ENCODE assay signal across 16 cellular contexts in the genomic region with DNA sequence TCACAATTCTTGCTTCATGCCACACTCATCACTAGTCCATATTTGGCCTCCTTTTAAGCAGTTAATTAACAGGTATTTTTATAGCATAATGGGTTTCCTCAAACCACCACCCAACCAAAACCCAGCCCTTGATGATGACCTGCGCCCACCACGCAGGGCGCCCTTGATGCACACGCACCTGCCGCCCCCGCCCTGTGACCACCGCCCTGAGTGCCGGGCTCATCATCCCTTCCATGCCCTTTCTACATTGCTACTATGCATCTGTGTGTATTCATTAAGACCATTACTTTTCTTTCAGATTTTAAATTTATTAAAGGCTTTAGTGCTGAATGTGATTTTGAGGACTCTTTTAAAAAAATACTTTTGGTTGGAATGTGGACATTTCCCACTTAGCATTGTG.
DNase-seq lines count a peak whose midpoint lies in the region; ATAC-seq and TF ChIP-seq lines count a peak whose summit lies in the region.
"Had no signal": no experiment of that assay in that cellular context is flagged by ENCODE, and none has a peak within 500 bp of the region (broad histone marks: within the 10 kb centered on the region; RNA-seq: fewer than 3 reads in every experiment).

No MANE protein-coding gene starts in this region.

- H3K4me3 Mint-ChIP-seq in T-helper 2 cell treated with Interferon-gamma antibody and Interleukin-4, amounts not matched to agents 5 μg/mL and 100 μg/mL, for 36 hours = no peak overlapping the region
- H3K4me3 Mint-ChIP-seq in activated naive CD8-positive, alpha-beta T cell treated with anti-CD3 and anti-CD28 coated beads for 36 hours = no peak overlapping the region
- H3K4me3 Mint-ChIP-seq in nephron (no peak overlapping the region), mesothelial cell of epicardium (no peak overlapping the region)

- no peak for ATAC-seq in GM19397 (IDR thresholded peaks at IDR 0.05; ENCODE audit: unreplicated experiment)
- ATAC-seq: A549, heart right ventricle, left ventricle myocardium superior had no signal

- TF ChIP-seq CTCF in nephron (IDR thresholded peaks at IDR 0.05; ENCODE audit: unreplicated experiment in 3 of 3) = no peak
- TF ChIP-seq CTCF in GM13976 (IDR thresholded peaks at IDR 0.05; ENCODE audit: borderline replicate concordance, control extremely low read depth, extremely low read depth, insufficient read depth, missing control alignments) = no peak
- no peak for TF ChIP-seq CTCF in mesothelial cell of epicardium (IDR thresholded peaks at IDR 0.05; ENCODE audit: unreplicated experiment)

- DNase-seq in T-helper 2 cell treated with Interferon-gamma antibody and Interleukin-4, amounts not matched to agents 5 μg/mL and 100 μg/mL, for 36 hours (ENCODE audit: low spot score) = no peak
- no peak for DNase-seq in T-helper 2 cell
- no peak for DNase-seq in activated naive CD8-positive, alpha-beta T cell treated with anti-CD3 and anti-CD28 coated beads for 36 hours
- DNase-seq in GM13976 (ENCODE audit: low spot score) = no peak
- no peak for DNase-seq in mesothelial cell of epicardium (ENCODE audit: low spot score in 2 of 2, unreplicated experiment in 2 of 2)
- DNase-seq: activated CD4-positive, alpha-beta T cell treated with anti-CD3 and anti-CD28 coated beads for 4 hours; heart right ventricle; left ventricle myocardium superior had no signal

- H3K9me3 ChIP-seq in KOPT-K1 (ENCODE audit: insufficient read depth, low read length, poor library complexity, severe bottlenecking) = peaks cover 8% of the 10 kb centered on the region
- H3K9me3 ChIP-seq: adrenal gland, heart right ventricle, suprapubic skin, vagina had no signal

- peak overlapping the region; percentile 54 for H3K27ac ChIP-seq in KOPT-K1 (ENCODE audit: low read depth, low read length, poor library complexity, severe bottlenecking)
- H3K27ac ChIP-seq: A549, adrenal gland, coronary artery, heart right ventricle, suprapubic skin, vagina had no signal

- peaks cover 83% of the 10 kb centered on the region for H3K4me1 Mint-ChIP-seq in T-helper 2 cell treated with Interferon-gamma antibody and Interleukin-4, amounts not matched to agents 5 μg/mL and 100 μg/mL, for 36 hours (ENCODE audit: low read depth)
- H3K4me1 Mint-ChIP-seq in activated naive CD8-positive, alpha-beta T cell treated with anti-CD3 and anti-CD28 coated beads for 36 hours = peaks cover 86% of the 10 kb centered on the region
- H3K4me1 Mint-ChIP-seq in nephron = peaks cover 74% of the 10 kb centered on the region
- peaks cover 38% of the 10 kb centered on the region for H3K4me1 Mint-ChIP-seq in mesothelial cell of epicardium

- peaks cover 15% of the 10 kb centered on the region for H3K9me3 Mint-ChIP-seq in T-helper 2 cell treated with Interferon-gamma antibody and Interleukin-4, amounts not matched to agents 5 μg/mL and 100 μg/mL, for 36 hours
- peaks cover 9% of the 10 kb centered on the region for H3K9me3 Mint-ChIP-seq in activated naive CD8-positive, alpha-beta T cell treated with anti-CD3 and anti-CD28 coated beads for 36 hours
- H3K9me3 Mint-ChIP-seq in nephron (peaks cover 2% of the 10 kb centered on the region), mesothelial cell of epicardium (peaks cover 8% of the 10 kb centered on the region)

- peak overlapping the region; percentile 73 for H3K27ac Mint-ChIP-seq in T-helper 2 cell treated with Interferon-gamma antibody and Interleukin-4, amounts not matched to agents 5 μg/mL and 100 μg/mL, for 36 hours
- H3K27ac Mint-ChIP-seq in activated naive CD8-positive, alpha-beta T cell treated with anti-CD3 and anti-CD28 coated beads for 36 hours = peak overlapping the region; percentile 19
- H3K27ac Mint-ChIP-seq in nephron = peak overlapping the region in 2 of 3 experiments; percentile 12 to 40
- no peak overlapping the region for H3K27ac Mint-ChIP-seq in mesothelial cell of epicardium

- peaks cover 21% of the 10 kb centered on the region; the same call in 1 of the 2 replicates for H3K36me3 ChIP-seq in KOPT-K1 (ENCODE audit: insufficient read depth, low read length)
- H3K36me3 ChIP-seq: adrenal gland, heart right ventricle, suprapubic skin, vagina had no signal

- in situ Hi-C loops in GM13976 (cut with MboI; ENCODE audit: low sequenced_read_pairs, unreplicated experiment) = no loop called here

- no peaks in the 10 kb centered on the region for H3K27me3 Mint-ChIP-seq in T-helper 2 cell treated with Interferon-gamma antibody and Interleukin-4, amounts not matched to agents 5 μg/mL and 100 μg/mL, for 36 hours (ENCODE audit: low read depth)
- no peaks in the 10 kb centered on the region for H3K27me3 Mint-ChIP-seq in activated naive CD8-positive, alpha-beta T cell treated with anti-CD3 and anti-CD28 coated beads for 36 hours
- peaks cover 3% of the 10 kb centered on the region for H3K27me3 Mint-ChIP-seq in nephron (ENCODE audit: low read depth)
- H3K27me3 Mint-ChIP-seq in mesothelial cell of epicardium (ENCODE audit: low read depth) = no peaks in the 10 kb centered on the region

- H3K36me3 Mint-ChIP-seq in T-helper 2 cell treated with Interferon-gamma antibody and Interleukin-4, amounts not matched to agents 5 μg/mL and 100 μg/mL, for 36 hours (ENCODE audit: low read depth) = peaks cover 49% of the 10 kb centered on the region
- peaks cover 50% of the 10 kb centered on the region for H3K36me3 Mint-ChIP-seq in activated naive CD8-positive, alpha-beta T cell treated with anti-CD3 and anti-CD28 coated beads for 36 hours
- peaks cover 11% of the 10 kb centered on the region for H3K36me3 Mint-ChIP-seq in nephron (ENCODE audit: low read depth)
- peaks cover 8% of the 10 kb centered on the region for H3K36me3 Mint-ChIP-seq in mesothelial cell of epicardium
